In genomic region chr2:177543007-177543760, GRCh38 we compare ENCODE assay signal across 1 cellular context.
TF ChIP-seq lines count a peak whose summit lies in the region.

No MANE protein-coding gene starts in this region.

TF ChIP-seq in IMR-90, 13 proteins besides CTCF, POLR2A, EP300 and RAD21 (continued from another document):
- no peak for TF ChIP-seq BHLHE40 (IDR thresholded peaks at IDR 0.05; ENCODE audit: low read depth, low read length)
- no peak for TF ChIP-seq ELK1 (IDR thresholded peaks at IDR 0.05; ENCODE audit: borderline replicate concordance, low read depth, low read length)
- no peak for TF ChIP-seq RFX5 (IDR thresholded peaks at IDR 0.05; ENCODE audit: low read depth, low read length)
- TF ChIP-seq MAFK (IDR thresholded peaks at IDR 0.05; ENCODE audit: low read depth, low read length) = no peak
